In the genomic region with DNA sequence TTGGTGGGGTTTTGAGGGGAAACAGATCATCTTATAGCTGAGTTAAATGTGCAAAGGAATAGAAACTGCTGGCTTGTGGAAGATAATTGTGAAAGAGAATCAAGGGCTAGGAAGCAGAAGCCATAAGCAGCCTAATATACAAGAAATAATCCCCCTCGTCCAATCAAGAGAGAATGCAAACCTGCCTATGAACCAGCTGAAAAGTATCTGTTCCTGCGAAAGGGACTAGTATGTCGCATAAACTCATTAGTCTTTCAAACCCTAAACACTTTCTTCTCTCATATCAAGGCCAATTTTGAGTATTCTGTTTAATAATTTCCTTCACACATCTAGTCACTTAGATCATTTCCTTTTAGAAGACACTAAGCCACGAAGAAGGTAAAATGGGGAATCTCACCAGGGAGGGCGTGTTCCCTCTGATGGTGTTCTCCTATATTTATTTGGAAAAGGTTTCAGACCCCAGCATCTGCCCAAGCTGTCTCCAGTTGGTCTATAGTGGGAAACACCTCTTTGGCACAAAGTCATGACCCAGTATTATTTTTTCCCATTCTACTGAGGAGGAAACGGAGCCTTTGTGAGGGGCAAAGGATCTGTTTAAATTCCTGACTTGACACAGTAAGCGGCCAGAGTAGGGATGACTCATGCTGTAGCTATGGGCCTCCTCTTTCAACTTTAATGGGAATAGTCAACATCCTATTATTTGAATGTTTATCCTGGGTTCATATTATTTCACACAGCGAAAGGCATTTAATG, we compare ENCODE assay signal across 9 cellular contexts.
DNase-seq lines count a peak whose midpoint lies in the region; ATAC-seq lines count a peak whose summit lies in the region.
"Had no signal": no experiment of that assay in that cellular context is flagged by ENCODE, and none has a peak within 500 bp of the region (broad histone marks: within the 10 kb centered on the region; RNA-seq: fewer than 3 reads in every experiment).

No MANE protein-coding gene starts in this region.

- ATAC-seq in HG03442 (IDR thresholded peaks at IDR 0.05; ENCODE audit: unreplicated experiment), result no peak
- ATAC-seq in GM21367 (IDR thresholded peaks at IDR 0.05; ENCODE audit: unreplicated experiment), result no peak

- DNase-seq in 8988T, result peak; percentile 27
- peak; percentile 77 for DNase-seq in HS-27A (ENCODE audit: low read depth)
- DNase-seq in brain pericyte (ENCODE audit: low read depth, low spot score), result peak; percentile 52
- peak; percentile 91 for DNase-seq in kidney tubule cell (ENCODE audit: low spot score)
- no peak for DNase-seq in NAMALWA (ENCODE audit: low spot score)
- no peak for DNase-seq in OCI-M2 (lab: John Stamatoyannopoulos, UW; ENCODE audit: unreplicated experiment)
- DNase-seq: DMS79 had no signal

Comparison
In these comparisons a context has a peak if more than half of its experiments do, and no peak if none do; other contexts are left out.
1. DNase-seq: peak in 8988T (single experiment), HS-27A (single experiment), brain pericyte (single experiment) and kidney tubule cell (single experiment); none in NAMALWA (single experiment) and OCI-M2 (single experiment).